ENCODE assay signal across 1 cellular context in genomic region chr11:61923166-61924015, GRCh38.
TF ChIP-seq lines count a peak whose summit lies in the region.

No MANE protein-coding gene starts in this region.

TF ChIP-seq in SK-N-SH treated with all-trans-retinoic acid at 6 μM for 48 hours, 23 proteins besides CTCF, POLR2A, EP300 and RAD21 (continued from another document):
- TF ChIP-seq TSHZ2 (CRISPR knock-in tag; IDR thresholded peaks at IDR 0.05) (no peak), TCF4 (CRISPR knock-in tag; IDR thresholded peaks at IDR 0.05; ENCODE audit: borderline replicate concordance) (no peak), BACH2 (CRISPR knock-in tag; IDR thresholded peaks at IDR 0.05; ENCODE audit: borderline replicate concordance) (no peak), ARNTL (CRISPR knock-in tag; IDR thresholded peaks at IDR 0.05; ENCODE audit: borderline replicate concordance, low read depth) (no peak), CSDC2 (CRISPR knock-in tag; IDR thresholded peaks at IDR 0.05) (no peak), POU6F1 (CRISPR knock-in tag; IDR thresholded peaks at IDR 0.05; ENCODE audit: borderline replicate concordance, low read depth) (no peak), OSR1 (CRISPR knock-in tag; IDR thresholded peaks at IDR 0.05) (no peak), TOX (CRISPR knock-in tag; IDR thresholded peaks at IDR 0.05; ENCODE audit: borderline replicate concordance) (no peak)
